12 cellular contexts compared by ENCODE assay signal in genomic region chr12:43728117-43728516, GRCh38. TPM values are rescaled to one million over a fixed set of nuclear protein-coding genes. Genes with fewer than 3 reads are reported as not detected.
DNase-seq lines count a peak whose midpoint lies in the region; TF ChIP-seq lines count a peak whose summit lies in the region.
"Had no signal": no experiment of that assay in that cellular context is flagged by ENCODE, and none has a peak within 500 bp of the region (broad histone marks: within the 10 kb centered on the region; RNA-seq: fewer than 3 reads in every experiment).

No MANE protein-coding gene starts in this region.

- no peaks in the 10 kb centered on the region for H4K20me1 ChIP-seq in MM.1S (ENCODE audit: insufficient read depth, low read length)
- H4K20me1 ChIP-seq: BLaER1 treated with 17β-estradiol and CSF1 and Interleukin-3, amounts not matched to agents 10 nM and 100 nM had no signal

- H3K27me3 Mint-ChIP-seq in Caco-2 (ENCODE audit: insufficient read depth, unreplicated experiment): no peaks in the 10 kb centered on the region
- H3K27me3 Mint-ChIP-seq: activated naive CD8-positive, alpha-beta T cell had no signal

- no peak overlapping the region for H3K27ac Mint-ChIP-seq in Caco-2 (ENCODE audit: unreplicated experiment)
- H3K27ac Mint-ChIP-seq: activated naive CD8-positive, alpha-beta T cell had no signal

- H3K27me3 ChIP-seq in MM.1S (replicated peaks; ENCODE audit: insufficient read depth, low read length) (no peaks in the 10 kb centered on the region), dorsolateral prefrontal cortex (no peaks in the 10 kb centered on the region), parathyroid adenoma (ENCODE audit: control insufficient read depth, insufficient read depth, low read length) (no peaks in the 10 kb centered on the region), Caco-2 (replicated peaks; ENCODE audit: control insufficient read depth, insufficient read depth, low read length) (no peaks in the 10 kb centered on the region)
- H3K27me3 ChIP-seq: BLaER1 treated with 17β-estradiol and CSF1 and Interleukin-3, amounts not matched to agents 10 nM and 100 nM had no signal

- H3K9ac ChIP-seq in MM.1S (ENCODE audit: low read length) (no peak overlapping the region), parathyroid adenoma (no peak overlapping the region)
- H3K9ac ChIP-seq: BLaER1 treated with 17β-estradiol and CSF1 and Interleukin-3, amounts not matched to agents 10 nM and 100 nM had no signal

- H3K4me2 ChIP-seq in MM.1S (ENCODE audit: low read depth, low read length) (no peak overlapping the region), parathyroid adenoma (ENCODE audit: low read length) (no peak overlapping the region)
- H3K4me2 ChIP-seq: BLaER1 treated with 17β-estradiol and CSF1 and Interleukin-3, amounts not matched to agents 10 nM and 100 nM had no signal

- peak; percentile 9 for DNase-seq in NCI-H82 (lab: John Stamatoyannopoulos, UW)
- no peak for DNase-seq in NCI-H82 treated with DMSO at 0.1 percent for 48 hours (lab: John Stamatoyannopoulos, UW; ENCODE audit: unreplicated experiment)
- peak; percentile 12 for DNase-seq in MM.1S
- no peak for DNase-seq in dorsolateral prefrontal cortex
- DNase-seq in UCSD-AML1 (lab: John Stamatoyannopoulos, UW; ENCODE audit: unreplicated experiment): no peak
- DNase-seq in stimulated activated CD4-positive, alpha-beta T cell treated with anti-CD3 and anti-CD28 coated beads, Interleukin-2, amount 100 ng/mL, for 24 hours: no peak
- no peak for DNase-seq in Caco-2
- DNase-seq: activated CD4-positive, alpha-beta T cell treated with anti-CD3 and anti-CD28 coated beads for 1 hour had no signal

- H2AFZ ChIP-seq in MM.1S (ENCODE audit: low read length): no peak overlapping the region
- no peak overlapping the region for H2AFZ ChIP-seq in parathyroid adenoma

- CTCF ChIA-PET in Caco-2 (lab: Charles Lee): no interaction called here

- H3K36me3 ChIP-seq in MM.1S (replicated peaks; ENCODE audit: insufficient read depth, low read length): no peaks in the 10 kb centered on the region
- H3K36me3 ChIP-seq in parathyroid adenoma (ENCODE audit: control insufficient read depth, insufficient read depth, low read length): no peaks in the 10 kb centered on the region
- 0 out of 2 replicates have a peak, but pooled peaks cover 1% of the 10 kb centered on the region for H3K36me3 ChIP-seq in Caco-2 (ENCODE audit: control insufficient read depth, insufficient read depth, low read length)

- H3K79me2 ChIP-seq in MM.1S (ENCODE audit: low read length) (no peaks in the 10 kb centered on the region), parathyroid adenoma (no peaks in the 10 kb centered on the region)

- no peaks in the 10 kb centered on the region for H3K9me3 Mint-ChIP-seq in Caco-2 (ENCODE audit: unreplicated experiment)

- H3K27ac ChIP-seq in MM.1S (ENCODE audit: low read length) (no peak overlapping the region), dorsolateral prefrontal cortex (no peak overlapping the region), parathyroid adenoma (no peak overlapping the region)
- H3K27ac ChIP-seq: BLaER1 treated with 17β-estradiol and CSF1 and Interleukin-3, amounts not matched to agents 10 nM and 100 nM; epithelial cell of prostate had no signal

- no peak overlapping the region for H3K4me3 ChIP-seq in MM.1S (ENCODE audit: low read length)
- H3K4me3 ChIP-seq in dorsolateral prefrontal cortex: no peak overlapping the region
- no peak overlapping the region for H3K4me3 ChIP-seq in parathyroid adenoma (ENCODE audit: low read depth, low read length)
- no peak overlapping the region for H3K4me3 ChIP-seq in Caco-2 (ENCODE audit: low read depth, low read length)
- H3K4me3 ChIP-seq: BLaER1 treated with 17β-estradiol and CSF1 and Interleukin-3, amounts not matched to agents 10 nM and 100 nM had no signal

- no peak overlapping the region for H3K4me3 Mint-ChIP-seq in Caco-2 (ENCODE audit: unreplicated experiment)
- H3K4me3 Mint-ChIP-seq: activated naive CD8-positive, alpha-beta T cell had no signal

- POLR2A ChIA-PET in Caco-2 (lab: Charles Lee): no interaction called here

- BruUV-seq in Caco-2 (replicated peaks; lab: Mats Ljungman, UMichigan): no TSS peak

- no peaks in the 10 kb centered on the region for H3F3A ChIP-seq in MM.1S (ENCODE audit: insufficient read depth, low read length)

- peaks cover 18% of the 10 kb centered on the region for H3K36me3 Mint-ChIP-seq in Caco-2 (ENCODE audit: insufficient read depth, unreplicated experiment)

- no peaks in the 10 kb centered on the region for H3K9me3 ChIP-seq in MM.1S (replicated peaks; ENCODE audit: insufficient read depth, low read length)
- no peaks in the 10 kb centered on the region for H3K9me3 ChIP-seq in parathyroid adenoma (ENCODE audit: control insufficient read depth, low read length)
- no peaks in the 10 kb centered on the region for H3K9me3 ChIP-seq in Caco-2
- H3K9me3 ChIP-seq: BLaER1 treated with 17β-estradiol and CSF1 and Interleukin-3, amounts not matched to agents 10 nM and 100 nM had no signal

- intact Hi-C loops in dorsolateral prefrontal cortex (cut with DNase I): loop anchor here in 1 of 2 donors (10.0 kb wide), 1 partner anchor 223 kb away; no protein-coding TSS in a partner anchor
- intact Hi-C loops in Caco-2 (cut with micrococcal nuclease; ENCODE audit: unreplicated experiment): loop anchor here (1.0 to 5.0 kb wide), 4 partner anchors 51 to 378 kb away; no protein-coding TSS in a partner anchor

- TF ChIP-seq CTCF in MM.1S (IDR thresholded peaks at IDR 0.05; ENCODE audit: low read length) (peak; percentile 33; the same call in 1 of the 2 replicates), dorsolateral prefrontal cortex (IDR thresholded peaks at IDR 0.05 in 54 of 56, conservative IDR thresholded peaks at IDR 0.05 in 2 of 56; ENCODE audit: low read depth in 1 of 56, partially characterized antibody in 56 of 56) (peak in 53 of 56 donors; percentile 13 to 66 (median 40)), parathyroid adenoma (IDR thresholded peaks at IDR 0.05) (peak; percentile 23), Caco-2 (IDR thresholded peaks at IDR 0.05; ENCODE audit: insufficient read depth in 1 of 2, low read depth in 1 of 2, low read length in 1 of 2, severe bottlenecking in 1 of 2, unreplicated experiment in 1 of 2) (peak in 1 of 2 experiments; percentile 45)

- H3K9me2 ChIP-seq in MM.1S (replicated peaks; ENCODE audit: insufficient read depth, low read length): no peaks in the 10 kb centered on the region

- H3K4me1 Mint-ChIP-seq in Caco-2 (ENCODE audit: low read depth, unreplicated experiment): no peaks in the 10 kb centered on the region

- no peaks in the 10 kb centered on the region for H3K4me1 ChIP-seq in MM.1S (ENCODE audit: low read length)
- no peaks in the 10 kb centered on the region for H3K4me1 ChIP-seq in parathyroid adenoma
- no peaks in the 10 kb centered on the region for H3K4me1 ChIP-seq in Caco-2
- H3K4me1 ChIP-seq: BLaER1 treated with 17β-estradiol and CSF1 and Interleukin-3, amounts not matched to agents 10 nM and 100 nM had no signal

RNA-seq across cellular contexts. Expression of gene PUS7L, which starts 30.5 kb away (rescaled TPM):
- 10 to 100 TPM; 12.6 to 43.8 (median 22.5) TPM for total RNA-seq in dorsolateral prefrontal cortex
- 29.1 and 36.0 TPM in 2 replicates for total RNA-seq in Caco-2 (2022)

RNA-seq across cellular contexts. Expression of gene IRAK4, which starts 30.6 kb away (rescaled TPM):
- total RNA-seq in dorsolateral prefrontal cortex (10 to 100 TPM in 24 of 120 experiments, 1 to 10 TPM in 96; 4.0 to 15.1 (median 8.3) TPM), Caco-2 (2022) (11.7 and 15.3 TPM in 2 replicates)

Comparison
In these comparisons a context has a peak if more than half of its experiments do, and no peak if none do; other contexts are left out.
1. DNase-seq: peak in NCI-H82 (single experiment) and MM.1S (single experiment); none in NCI-H82 treated with DMSO at 0.1 percent for 48 hours (single experiment), dorsolateral prefrontal cortex (0 of 10), UCSD-AML1 (single experiment), stimulated activated CD4-positive, alpha-beta T cell treated with anti-CD3 and anti-CD28 coated beads, Interleukin-2, amount 100 ng/mL, for 24 hours (0 of 2) and Caco-2 (0 of 2).